In the genomic region with DNA sequence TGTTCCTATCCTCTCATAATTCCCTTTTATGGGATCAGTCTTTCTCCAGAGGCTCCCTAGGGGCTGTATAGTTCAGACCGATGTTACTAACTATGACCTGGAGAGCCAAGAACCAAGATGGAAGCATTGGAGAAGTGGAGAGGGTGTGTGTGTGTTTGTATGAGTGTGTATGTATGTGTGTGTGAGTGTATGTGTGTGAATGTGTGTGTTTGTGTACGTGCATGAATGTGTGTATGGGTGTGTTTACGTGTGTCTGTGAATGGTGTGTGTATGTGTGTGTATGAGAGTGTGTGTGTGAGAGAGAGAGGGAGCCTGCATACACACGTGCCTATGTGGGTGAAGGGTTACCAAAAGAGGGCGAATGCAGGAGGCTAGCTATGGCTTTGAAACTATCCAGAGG, we compare ENCODE assay signal across 26 cellular contexts. TPM values are rescaled to one million over a fixed set of nuclear protein-coding genes. Genes with fewer than 3 reads are reported as not detected.
"Had no signal": no experiment of that assay in that cellular context is flagged by ENCODE, and none has a peak within 500 bp of the region (broad histone marks: within the 10 kb centered on the region; RNA-seq: fewer than 3 reads in every experiment).

No MANE protein-coding gene starts in this region.

- H3K27ac ChIP-seq: SJCRH30, VCaP had no signal

- H3K4me3 ChIP-seq: SJCRH30 had no signal

- ATAC-seq: activated CD8-positive, alpha-beta T cell treated with anti-CD3 and anti-CD28 coated beads for 36 hours; activated T-cell treated with anti-CD3 and anti-CD28 coated beads, Interleukin-2, amount 50 U/mL, for 72 hours had no signal

- DNase-seq: activated CD4-positive, alpha-beta T cell treated with anti-CD3 and anti-CD28 coated beads, Interleukin-2, amount 10 ng/mL, durations not matched to agents 7 days and 5 days; activated CD4-positive, CD25-positive, alpha-beta regulatory T cell; activated CD8-positive, alpha-beta memory T cell treated with anti-CD3 and anti-CD28 coated beads, Interleukin-2, amount 50 U/mL, for 4 hours; activated CD8-positive, alpha-beta T cell treated with anti-CD3 and anti-CD28 coated beads for 36 hours; activated gamma-delta T cell treated with Interleukin-2 at 50 U/mL for 16 hours; activated naive CD4-positive, alpha-beta T cell treated with anti-CD3 and anti-CD28 coated beads, Interleukin-2, amount 10 ng/mL, durations not matched to agents 7 days and 5 days; activated naive CD8-positive, alpha-beta T cell treated with anti-CD3 and anti-CD28 coated beads for 36 hours; activated T-cell treated with anti-CD3 and anti-CD28 coated beads, Interleukin-2, amount 50 U/mL, for 72 hours; anterior cingulate cortex; Karpas-422; MM.1S; NCI-H1105; NCI-H1436; NCI-H1694 treated with DMSO at 0.1 percent for 48 hours; NCI-H2029 treated with DMSO at 0.1 percent for 48 hours; NCI-H345; NCI-H510A; NCI-H526 treated with DMSO at 0.1 percent for 48 hours; NCI-H82; SJCRH30; SK-N-SH; T-helper 1 cell had no signal

- H3K4me2 ChIP-seq: SK-N-SH had no signal

- H3K27me3 ChIP-seq: SJCRH30 had no signal

- H3K9me3 ChIP-seq: SJCRH30, SK-N-SH had no signal

- H3K36me3 ChIP-seq: SJCRH30 had no signal

- H3K9ac ChIP-seq: SK-N-SH had no signal

RNA-seq across cellular contexts. Expression of gene MYBPHL, which starts 4.9 kb away (rescaled TPM):
- total RNA-seq: activated CD4-positive, alpha-beta T cell treated with anti-CD3 and anti-CD28 coated beads, Interleukin-2, amount 10 ng/mL, durations not matched to agents 7 days and 5 days; activated CD8-positive, alpha-beta T cell treated with anti-CD3 and anti-CD28 coated beads for 36 hours; activated naive CD8-positive, alpha-beta T cell treated with anti-CD3 and anti-CD28 coated beads for 36 hours; activated T-cell treated with anti-CD3 and anti-CD28 coated beads, Interleukin-2, amount 50 U/mL, for 72 hours; activated T-helper 2 cell treated with anti-CD3 and anti-CD28 coated beads, Interferon-gamma antibody, Interleukin-2, Interleukin-4, amounts not matched to agents 10 μg/mL and 5 μg/mL and 100 μg/mL, durations not matched to agents 14 hours and 24 hours and 36 hours; RPMI7951; T-helper 2 cell treated with Interferon-gamma antibody and Interleukin-4, amounts not matched to agents 100 ng/mL and 5 ng/mL, for 36 hours had no signal
